In the genomic region with DNA sequence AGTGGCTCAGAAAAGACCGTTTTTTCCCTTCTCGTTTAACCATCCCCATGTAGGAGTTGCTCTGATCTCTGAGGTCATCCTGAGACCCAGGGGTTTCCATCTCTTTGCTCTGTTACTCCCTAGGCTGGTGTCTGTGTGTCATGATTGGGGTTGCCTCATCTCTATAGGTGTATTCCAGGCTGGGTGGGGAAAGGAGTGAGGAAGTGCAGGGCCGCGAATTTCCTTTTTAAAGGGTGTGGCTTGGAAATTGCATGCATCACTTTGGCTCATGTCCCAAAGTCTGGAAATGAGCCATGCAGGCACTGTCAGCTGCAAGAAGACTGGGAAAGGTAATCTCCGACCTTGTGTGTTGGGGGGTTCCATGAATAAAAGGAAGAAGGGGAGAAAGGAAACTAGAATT, we compare ENCODE assay signal across 32 cellular contexts.
"Had no signal": no experiment of that assay in that cellular context is flagged by ENCODE, and none has a peak within 500 bp of the region (broad histone marks: within the 10 kb centered on the region; RNA-seq: fewer than 3 reads in every experiment).

No MANE protein-coding gene starts in this region.

- H3K27me3 ChIP-seq: SJCRH30 had no signal

- H3K27me3 Mint-ChIP-seq: activated CD4-positive, alpha-beta memory T cell treated with anti-CD3 and anti-CD28 coated beads, Interleukin-2, amount 10 ng/mL, durations not matched to agents 7 days and 5 days; activated CD8-positive, alpha-beta memory T cell treated with anti-CD3 and anti-CD28 coated beads, Interleukin-2, amount 10 ng/mL, durations not matched to agents 7 days and 5 days; activated naive CD4-positive, alpha-beta T cell treated with anti-CD3 and anti-CD28 coated beads, Interleukin-2, amount 10 ng/mL, durations not matched to agents 7 days and 5 days had no signal

- H3K36me3 Mint-ChIP-seq: activated CD8-positive, alpha-beta memory T cell treated with anti-CD3 and anti-CD28 coated beads, Interleukin-2, amount 10 ng/mL, durations not matched to agents 7 days and 5 days; activated naive CD4-positive, alpha-beta T cell treated with anti-CD3 and anti-CD28 coated beads, Interleukin-2, amount 10 ng/mL, durations not matched to agents 7 days and 5 days; activated naive CD8-positive, alpha-beta T cell had no signal

- H3K27ac ChIP-seq: KMS-11, PC-9, SJCRH30, SK-N-MC, WERI-Rb-1 had no signal

- H3K9me3 Mint-ChIP-seq: activated CD4-positive, alpha-beta memory T cell treated with anti-CD3 and anti-CD28 coated beads, Interleukin-2, amount 10 ng/mL, durations not matched to agents 7 days and 5 days; activated naive CD4-positive, alpha-beta T cell treated with anti-CD3 and anti-CD28 coated beads, Interleukin-2, amount 10 ng/mL, durations not matched to agents 7 days and 5 days; activated naive CD8-positive, alpha-beta T cell treated with anti-CD3 and anti-CD28 coated beads, Interleukin-2, amount 50 U/mL, for 24 hours had no signal

- H3K9me3 ChIP-seq: SJCRH30 had no signal

- H3K4me2 ChIP-seq: KMS-11, PC-9 had no signal

- H3K36me3 ChIP-seq: SJCRH30, WERI-Rb-1 had no signal

- H3K4me1 Mint-ChIP-seq: activated CD4-positive, alpha-beta memory T cell treated with anti-CD3 and anti-CD28 coated beads, Interleukin-2, amount 10 ng/mL, durations not matched to agents 7 days and 5 days; activated CD8-positive, alpha-beta memory T cell treated with anti-CD3 and anti-CD28 coated beads, Interleukin-2, amount 10 ng/mL, durations not matched to agents 7 days and 5 days; activated naive CD4-positive, alpha-beta T cell treated with anti-CD3 and anti-CD28 coated beads, Interleukin-2, amount 10 ng/mL, durations not matched to agents 7 days and 5 days; activated naive CD8-positive, alpha-beta T cell treated with anti-CD3 and anti-CD28 coated beads, Interleukin-2, amount 50 U/mL, for 24 hours had no signal

- H3K9ac ChIP-seq: KMS-11 had no signal

- H3K4me3 ChIP-seq: PC-9, SJCRH30, SK-N-MC had no signal

- H3K4me3 Mint-ChIP-seq: activated CD4-positive, alpha-beta memory T cell treated with anti-CD3 and anti-CD28 coated beads, Interleukin-2, amount 10 ng/mL, durations not matched to agents 7 days and 5 days; activated CD8-positive, alpha-beta memory T cell treated with anti-CD3 and anti-CD28 coated beads, Interleukin-2, amount 10 ng/mL, durations not matched to agents 7 days and 5 days; activated naive CD4-positive, alpha-beta T cell treated with anti-CD3 and anti-CD28 coated beads, Interleukin-2, amount 10 ng/mL, durations not matched to agents 7 days and 5 days; activated naive CD8-positive, alpha-beta T cell; activated naive CD8-positive, alpha-beta T cell treated with anti-CD3 and anti-CD28 coated beads, Interleukin-2, amount 50 U/mL, for 24 hours; brain had no signal

- H3K4me1 ChIP-seq: SJCRH30 had no signal

- DNase-seq: activated CD4-positive, alpha-beta memory T cell treated with anti-CD3 and anti-CD28 coated beads, Interleukin-2, amount 10 ng/mL, durations not matched to agents 7 days and 5 days; activated CD4-positive, alpha-beta T cell treated with anti-CD3 and anti-CD28 coated beads for 1 hour; activated CD4-positive, alpha-beta T cell treated with anti-CD3 and anti-CD28 coated beads for 48 hours; activated CD4-positive, CD25-positive, alpha-beta regulatory T cell; activated CD8-positive, alpha-beta memory T cell treated with anti-CD3 and anti-CD28 coated beads for 24 hours; activated CD8-positive, alpha-beta memory T cell treated with anti-CD3 and anti-CD28 coated beads, Interleukin-2, amount 10 ng/mL, durations not matched to agents 7 days and 5 days; activated CD8-positive, alpha-beta memory T cell treated with anti-CD3 and anti-CD28 coated beads, Interleukin-2, amount 50 U/mL, for 48 hours; activated effector memory CD4-positive, alpha-beta T cell treated with Interleukin-2 at 50 U/mL for 16 hours; activated naive CD4-positive, alpha-beta T cell treated with anti-CD3 and anti-CD28 coated beads, Interleukin-2, amount 10 ng/mL, durations not matched to agents 7 days and 5 days; activated naive CD8-positive, alpha-beta T cell treated with anti-CD3 and anti-CD28 coated beads, Interleukin-2, amount 50 U/mL, for 24 hours; activated T-cell treated with anti-CD3 and anti-CD28 coated beads, Interleukin-2, amount 50 U/mL, for 48 hours; anterior cingulate cortex; caudate nucleus; NCI-H1092 treated with DMSO at 0.1 percent for 48 hours; NCI-H1417 treated with DMSO at 0.1 percent for 48 hours; NCI-H187 treated with DMSO at 0.1 percent for 48 hours; NCI-H2081; NCI-H2171 treated with DMSO at 0.1 percent for 48 hours; NCI-H2227 treated with DMSO at 0.1 percent for 48 hours; NCI-H446 treated with DMSO at 0.1 percent for 48 hours; NCI-H524; NCI-H69; NK-92 treated with Interleukin-12 subunit alpha and Interleukin-12 subunit beta, amount 100 ng/mL, for 24 hours; PC-9; SHP77; SJCRH30; T1000; WERI-Rb-1 had no signal

- ATAC-seq: activated CD8-positive, alpha-beta memory T cell treated with anti-CD3 and anti-CD28 coated beads, Interleukin-2, amount 10 ng/mL, durations not matched to agents 7 days and 5 days; activated naive CD8-positive, alpha-beta T cell treated with anti-CD3 and anti-CD28 coated beads, Interleukin-2, amount 50 U/mL, for 24 hours had no signal

- H2AFZ ChIP-seq: PC-9 had no signal

- H3K27ac Mint-ChIP-seq: activated CD4-positive, alpha-beta memory T cell treated with anti-CD3 and anti-CD28 coated beads, Interleukin-2, amount 10 ng/mL, durations not matched to agents 7 days and 5 days; activated CD8-positive, alpha-beta memory T cell treated with anti-CD3 and anti-CD28 coated beads, Interleukin-2, amount 10 ng/mL, durations not matched to agents 7 days and 5 days; activated naive CD4-positive, alpha-beta T cell treated with anti-CD3 and anti-CD28 coated beads, Interleukin-2, amount 10 ng/mL, durations not matched to agents 7 days and 5 days; activated naive CD8-positive, alpha-beta T cell; activated naive CD8-positive, alpha-beta T cell treated with anti-CD3 and anti-CD28 coated beads, Interleukin-2, amount 50 U/mL, for 24 hours; brain had no signal
